In the genomic region with DNA sequence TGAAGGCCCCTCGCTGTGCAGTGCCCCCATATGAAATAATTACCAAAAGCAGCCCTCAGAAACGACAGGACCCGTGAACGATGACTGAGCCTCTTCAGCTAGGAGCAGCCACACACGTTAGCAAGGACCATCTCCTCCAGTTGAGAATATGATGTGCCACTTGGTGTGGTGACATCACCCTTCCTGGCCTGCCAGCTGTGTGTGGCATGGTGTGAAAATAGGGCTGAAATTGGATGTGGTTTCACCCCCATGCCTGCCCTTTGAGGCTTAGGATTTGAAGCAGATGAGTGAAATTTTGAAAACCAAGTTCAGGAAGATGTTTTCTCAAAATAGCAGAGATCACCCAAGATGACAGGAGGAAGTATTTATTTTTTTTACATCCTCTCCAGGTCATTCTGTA, we compare ENCODE assay signal across 1 cellular context.
TF ChIP-seq lines count a peak whose summit lies in the region.

No MANE protein-coding gene starts in this region.

TF ChIP-seq in WTC11, 78 proteins besides CTCF, POLR2A, EP300 and RAD21 (continued from another document):
- TF ChIP-seq, protein P1, sequence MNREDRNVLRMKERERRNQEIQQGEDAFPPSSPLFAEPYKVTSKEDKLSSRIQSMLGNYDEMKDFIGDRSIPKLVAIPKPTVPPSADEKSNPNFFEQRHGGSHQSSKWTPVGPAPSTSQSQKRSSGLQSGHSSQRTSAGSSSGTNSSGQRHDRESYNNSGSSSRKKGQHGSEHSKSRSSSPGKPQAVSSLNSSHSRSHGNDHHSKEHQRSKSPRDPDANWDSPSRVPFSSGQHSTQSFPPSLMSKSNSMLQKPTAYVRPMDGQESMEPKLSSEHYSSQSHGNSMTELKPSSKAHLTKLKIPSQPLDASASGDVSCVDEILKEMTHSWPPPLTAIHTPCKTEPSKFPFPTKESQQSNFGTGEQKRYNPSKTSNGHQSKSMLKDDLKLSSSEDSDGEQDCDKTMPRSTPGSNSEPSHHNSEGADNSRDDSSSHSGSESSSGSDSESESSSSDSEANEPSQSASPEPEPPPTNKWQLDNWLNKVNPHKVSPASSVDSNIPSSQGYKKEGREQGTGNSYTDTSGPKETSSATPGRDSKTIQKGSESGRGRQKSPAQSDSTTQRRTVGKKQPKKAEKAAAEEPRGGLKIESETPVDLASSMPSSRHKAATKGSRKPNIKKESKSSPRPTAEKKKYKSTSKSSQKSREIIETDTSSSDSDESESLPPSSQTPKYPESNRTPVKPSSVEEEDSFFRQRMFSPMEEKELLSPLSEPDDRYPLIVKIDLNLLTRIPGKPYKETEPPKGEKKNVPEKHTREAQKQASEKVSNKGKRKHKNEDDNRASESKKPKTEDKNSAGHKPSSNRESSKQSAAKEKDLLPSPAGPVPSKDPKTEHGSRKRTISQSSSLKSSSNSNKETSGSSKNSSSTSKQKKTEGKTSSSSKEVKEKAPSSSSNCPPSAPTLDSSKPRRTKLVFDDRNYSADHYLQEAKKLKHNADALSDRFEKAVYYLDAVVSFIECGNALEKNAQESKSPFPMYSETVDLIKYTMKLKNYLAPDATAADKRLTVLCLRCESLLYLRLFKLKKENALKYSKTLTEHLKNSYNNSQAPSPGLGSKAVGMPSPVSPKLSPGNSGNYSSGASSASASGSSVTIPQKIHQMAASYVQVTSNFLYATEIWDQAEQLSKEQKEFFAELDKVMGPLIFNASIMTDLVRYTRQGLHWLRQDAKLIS (CRISPR knock-in tag; IDR thresholded peaks at IDR 0.05; ENCODE audit: borderline replicate concordance): no peak
- no peak for TF ChIP-seq CREB1 (CRISPR knock-in tag; IDR thresholded peaks at IDR 0.05)
- TF ChIP-seq NR1H2 (CRISPR knock-in tag; IDR thresholded peaks at IDR 0.05): no peak
- no peak for TF ChIP-seq PRDM15 (CRISPR knock-in tag; IDR thresholded peaks at IDR 0.05)
TF ChIP-seq in WTC11: peak in this region for 0.
